In the genomic region with DNA sequence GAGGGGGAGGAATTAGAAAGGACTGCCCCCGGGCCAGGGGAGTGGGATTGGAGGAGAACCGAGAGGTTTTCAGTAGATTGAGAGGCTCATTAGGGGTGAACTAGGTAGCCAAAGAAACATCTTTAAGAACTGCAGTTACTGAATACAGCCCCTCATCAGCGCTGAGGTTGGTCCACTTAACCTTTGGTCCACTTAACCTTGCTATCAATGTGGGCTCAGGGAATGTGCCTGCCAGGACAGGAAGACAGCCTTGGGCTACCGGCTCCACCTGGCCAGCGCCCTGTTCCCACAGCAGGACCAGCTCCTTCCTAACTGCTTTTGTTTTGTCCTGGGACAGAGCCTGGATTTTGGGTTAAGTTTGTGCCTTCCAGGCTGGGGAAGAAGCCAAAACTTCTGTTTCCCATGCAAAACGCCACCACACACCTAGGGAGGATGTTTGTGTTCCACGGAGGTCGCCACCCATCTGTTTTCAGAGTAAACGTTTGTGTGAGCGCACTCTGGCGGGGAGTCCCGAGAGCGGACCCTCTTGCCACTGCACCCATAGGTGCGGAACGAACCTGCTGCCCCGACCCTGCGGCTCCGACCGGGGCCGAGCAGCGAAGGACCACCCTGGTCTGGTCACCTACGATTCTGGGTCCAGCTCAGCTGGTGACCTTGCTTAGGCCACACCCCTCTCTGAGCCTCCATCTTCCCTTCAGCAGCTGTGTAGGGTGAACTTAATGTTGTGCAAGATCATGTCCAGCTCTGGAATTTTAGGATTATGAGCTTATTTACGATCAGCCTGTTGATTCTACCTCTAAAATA, we compare ENCODE assay signal across 1 cellular context.
TF ChIP-seq lines count a peak whose summit lies in the region.

No MANE protein-coding gene starts in this region.

TF ChIP-seq in HepG2, 621 proteins besides CTCF, POLR2A, EP300 and RAD21 (continued from another document and continues in another):
- TF ChIP-seq, protein P1, sequence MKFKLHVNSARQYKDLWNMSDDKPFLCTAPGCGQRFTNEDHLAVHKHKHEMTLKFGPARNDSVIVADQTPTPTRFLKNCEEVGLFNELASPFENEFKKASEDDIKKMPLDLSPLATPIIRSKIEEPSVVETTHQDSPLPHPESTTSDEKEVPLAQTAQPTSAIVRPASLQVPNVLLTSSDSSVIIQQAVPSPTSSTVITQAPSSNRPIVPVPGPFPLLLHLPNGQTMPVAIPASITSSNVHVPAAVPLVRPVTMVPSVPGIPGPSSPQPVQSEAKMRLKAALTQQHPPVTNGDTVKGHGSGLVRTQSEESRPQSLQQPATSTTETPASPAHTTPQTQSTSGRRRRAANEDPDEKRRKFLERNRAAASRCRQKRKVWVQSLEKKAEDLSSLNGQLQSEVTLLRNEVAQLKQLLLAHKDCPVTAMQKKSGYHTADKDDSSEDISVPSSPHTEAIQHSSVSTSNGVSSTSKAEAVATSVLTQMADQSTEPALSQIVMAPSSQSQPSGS (CRISPR knock-in tag; IDR thresholded peaks at IDR 0.05): peak; percentile 30; the same call in 1 of the 2 replicates
- TF ChIP-seq, protein P2, sequence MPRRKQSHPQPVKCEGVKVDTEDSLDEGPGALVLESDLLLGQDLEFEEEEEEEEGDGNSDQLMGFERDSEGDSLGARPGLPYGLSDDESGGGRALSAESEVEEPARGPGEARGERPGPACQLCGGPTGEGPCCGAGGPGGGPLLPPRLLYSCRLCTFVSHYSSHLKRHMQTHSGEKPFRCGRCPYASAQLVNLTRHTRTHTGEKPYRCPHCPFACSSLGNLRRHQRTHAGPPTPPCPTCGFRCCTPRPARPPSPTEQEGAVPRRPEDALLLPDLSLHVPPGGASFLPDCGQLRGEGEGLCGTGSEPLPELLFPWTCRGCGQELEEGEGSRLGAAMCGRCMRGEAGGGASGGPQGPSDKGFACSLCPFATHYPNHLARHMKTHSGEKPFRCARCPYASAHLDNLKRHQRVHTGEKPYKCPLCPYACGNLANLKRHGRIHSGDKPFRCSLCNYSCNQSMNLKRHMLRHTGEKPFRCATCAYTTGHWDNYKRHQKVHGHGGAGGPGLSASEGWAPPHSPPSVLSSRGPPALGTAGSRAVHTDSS (CRISPR knock-in tag; conservative IDR thresholded peaks at IDR 0.05): no peak
- TF ChIP-seq ZBTB38 (CRISPR knock-in tag; IDR thresholded peaks at IDR 0.05) (peak; percentile 84), SETDB1 (CRISPR knock-in tag; IDR thresholded peaks at IDR 0.05; ENCODE audit: borderline replicate concordance) (no peak), MEIS1 (CRISPR knock-in tag; IDR thresholded peaks at IDR 0.05; ENCODE audit: borderline replicate concordance) (no peak), TCF7 (IDR thresholded peaks at IDR 0.05; ENCODE audit: low read depth) (no peak), ZNF17 (CRISPR knock-in tag; IDR thresholded peaks at IDR 0.05) (no peak), ZNF367 (CRISPR knock-in tag; IDR thresholded peaks at IDR 0.05; ENCODE audit: borderline replicate concordance) (no peak), EHMT2 (IDR thresholded peaks at IDR 0.05; ENCODE audit: borderline replicate concordance, low read depth, low read length) (no peak), ATRX (CRISPR knock-in tag; IDR thresholded peaks at IDR 0.05; ENCODE audit: borderline replicate concordance) (no peak), KDM1A (CRISPR knock-in tag; IDR thresholded peaks at IDR 0.05) (no peak), TBX3 (IDR thresholded peaks at IDR 0.05; ENCODE audit: borderline replicate concordance) (no peak), CBX5 (CRISPR knock-in tag; IDR thresholded peaks at IDR 0.05; ENCODE audit: borderline replicate concordance) (peak; percentile 73), ZNF546 (CRISPR knock-in tag; conservative IDR thresholded peaks at IDR 0.05) (no peak), ARNTL (CRISPR knock-in tag; IDR thresholded peaks at IDR 0.05) (no peak), CHCHD3 (CRISPR knock-in tag; IDR thresholded peaks at IDR 0.05) (no peak), SIX4 (CRISPR knock-in tag; IDR thresholded peaks at IDR 0.05) (0 out of 2 replicates have a peak, but pooled peaks have one; percentile 15), FOSL2 (CRISPR knock-in tag; IDR thresholded peaks at IDR 0.05) (no peak), REPIN1 (CRISPR knock-in tag; IDR thresholded peaks at IDR 0.05; ENCODE audit: borderline replicate concordance, low read depth) (peak; percentile 77), ZNF263 (CRISPR knock-in tag; IDR thresholded peaks at IDR 0.05) (0 out of 2 replicates have a peak, but pooled peaks have one; percentile 28), TARDBP (CRISPR knock-in tag; IDR thresholded peaks at IDR 0.05) (peak; percentile 68; the same call in 1 of the 2 replicates), SALL2 (CRISPR knock-in tag; IDR thresholded peaks at IDR 0.05) (peak; percentile 66; the same call in 1 of the 2 replicates), TMF1 (CRISPR knock-in tag; IDR thresholded peaks at IDR 0.05; ENCODE audit: low read depth) (no peak), ELF4 (CRISPR knock-in tag; IDR thresholded peaks at IDR 0.05; ENCODE audit: borderline replicate concordance) (no peak), GABPB1 (CRISPR knock-in tag; IDR thresholded peaks at IDR 0.05) (peak; percentile 90), ZNF552 (CRISPR knock-in tag; IDR thresholded peaks at IDR 0.05; ENCODE audit: borderline replicate concordance) (no peak), PTBP1 (IDR thresholded peaks at IDR 0.05; ENCODE audit: low read depth, low read length, poor library complexity, severe bottlenecking) (no peak), ZNF224 (CRISPR knock-in tag; IDR thresholded peaks at IDR 0.05) (no peak; the same call in none of the 2 replicates), MYC (CRISPR knock-in tag; IDR thresholded peaks at IDR 0.05; ENCODE audit: borderline replicate concordance) (0 out of 2 replicates have a peak, but pooled peaks have one; percentile 40)
- TF ChIP-seq, protein P3, sequence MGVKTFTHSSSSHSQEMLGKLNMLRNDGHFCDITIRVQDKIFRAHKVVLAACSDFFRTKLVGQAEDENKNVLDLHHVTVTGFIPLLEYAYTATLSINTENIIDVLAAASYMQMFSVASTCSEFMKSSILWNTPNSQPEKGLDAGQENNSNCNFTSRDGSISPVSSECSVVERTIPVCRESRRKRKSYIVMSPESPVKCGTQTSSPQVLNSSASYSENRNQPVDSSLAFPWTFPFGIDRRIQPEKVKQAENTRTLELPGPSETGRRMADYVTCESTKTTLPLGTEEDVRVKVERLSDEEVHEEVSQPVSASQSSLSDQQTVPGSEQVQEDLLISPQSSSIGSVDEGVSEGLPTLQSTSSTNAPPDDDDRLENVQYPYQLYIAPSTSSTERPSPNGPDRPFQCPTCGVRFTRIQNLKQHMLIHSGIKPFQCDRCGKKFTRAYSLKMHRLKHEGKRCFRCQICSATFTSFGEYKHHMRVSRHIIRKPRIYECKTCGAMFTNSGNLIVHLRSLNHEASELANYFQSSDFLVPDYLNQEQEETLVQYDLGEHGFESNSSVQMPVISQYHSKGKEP (CRISPR knock-in tag; IDR thresholded peaks at IDR 0.05): no peak
- TF ChIP-seq, protein P4, sequence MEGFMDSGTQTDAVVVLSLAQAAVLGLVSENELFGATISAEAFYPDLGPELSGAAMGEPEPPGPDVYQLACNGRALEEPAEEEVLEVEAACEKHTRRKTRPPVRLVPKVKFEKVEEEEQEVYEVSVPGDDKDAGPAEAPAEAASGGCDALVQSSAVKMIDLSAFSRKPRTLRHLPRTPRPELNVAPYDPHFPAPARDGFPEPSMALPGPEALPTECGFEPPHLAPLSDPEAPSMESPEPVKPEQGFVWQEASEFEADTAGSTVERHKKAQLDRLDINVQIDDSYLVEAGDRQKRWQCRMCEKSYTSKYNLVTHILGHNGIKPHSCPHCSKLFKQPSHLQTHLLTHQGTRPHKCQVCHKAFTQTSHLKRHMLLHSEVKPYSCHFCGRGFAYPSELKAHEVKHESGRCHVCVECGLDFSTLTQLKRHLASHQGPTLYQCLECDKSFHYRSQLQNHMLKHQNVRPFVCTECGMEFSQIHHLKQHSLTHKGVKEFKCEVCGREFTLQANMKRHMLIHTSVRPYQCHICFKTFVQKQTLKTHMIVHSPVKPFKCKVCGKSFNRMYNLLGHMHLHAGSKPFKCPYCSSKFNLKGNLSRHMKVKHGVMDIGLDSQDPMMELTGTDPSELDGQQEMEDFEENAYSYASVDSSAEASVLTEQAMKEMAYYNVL (CRISPR knock-in tag; IDR thresholded peaks at IDR 0.05; ENCODE audit: borderline replicate concordance): peak; percentile 35; the same call in 1 of the 2 replicates
- TF ChIP-seq, protein P5, sequence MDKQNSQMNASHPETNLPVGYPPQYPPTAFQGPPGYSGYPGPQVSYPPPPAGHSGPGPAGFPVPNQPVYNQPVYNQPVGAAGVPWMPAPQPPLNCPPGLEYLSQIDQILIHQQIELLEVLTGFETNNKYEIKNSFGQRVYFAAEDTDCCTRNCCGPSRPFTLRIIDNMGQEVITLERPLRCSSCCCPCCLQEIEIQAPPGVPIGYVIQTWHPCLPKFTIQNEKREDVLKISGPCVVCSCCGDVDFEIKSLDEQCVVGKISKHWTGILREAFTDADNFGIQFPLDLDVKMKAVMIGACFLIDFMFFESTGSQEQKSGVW (CRISPR knock-in tag; IDR thresholded peaks at IDR 0.05; ENCODE audit: borderline replicate concordance): no peak
- TF ChIP-seq, protein P6, sequence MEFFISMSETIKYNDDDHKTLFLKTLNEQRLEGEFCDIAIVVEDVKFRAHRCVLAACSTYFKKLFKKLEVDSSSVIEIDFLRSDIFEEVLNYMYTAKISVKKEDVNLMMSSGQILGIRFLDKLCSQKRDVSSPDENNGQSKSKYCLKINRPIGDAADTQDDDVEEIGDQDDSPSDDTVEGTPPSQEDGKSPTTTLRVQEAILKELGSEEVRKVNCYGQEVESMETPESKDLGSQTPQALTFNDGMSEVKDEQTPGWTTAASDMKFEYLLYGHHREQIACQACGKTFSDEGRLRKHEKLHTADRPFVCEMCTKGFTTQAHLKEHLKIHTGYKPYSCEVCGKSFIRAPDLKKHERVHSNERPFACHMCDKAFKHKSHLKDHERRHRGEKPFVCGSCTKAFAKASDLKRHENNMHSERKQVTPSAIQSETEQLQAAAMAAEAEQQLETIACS (CRISPR knock-in tag; IDR thresholded peaks at IDR 0.05): no peak; the same call in 1 of the 2 replicates
- TF ChIP-seq, protein P7, sequence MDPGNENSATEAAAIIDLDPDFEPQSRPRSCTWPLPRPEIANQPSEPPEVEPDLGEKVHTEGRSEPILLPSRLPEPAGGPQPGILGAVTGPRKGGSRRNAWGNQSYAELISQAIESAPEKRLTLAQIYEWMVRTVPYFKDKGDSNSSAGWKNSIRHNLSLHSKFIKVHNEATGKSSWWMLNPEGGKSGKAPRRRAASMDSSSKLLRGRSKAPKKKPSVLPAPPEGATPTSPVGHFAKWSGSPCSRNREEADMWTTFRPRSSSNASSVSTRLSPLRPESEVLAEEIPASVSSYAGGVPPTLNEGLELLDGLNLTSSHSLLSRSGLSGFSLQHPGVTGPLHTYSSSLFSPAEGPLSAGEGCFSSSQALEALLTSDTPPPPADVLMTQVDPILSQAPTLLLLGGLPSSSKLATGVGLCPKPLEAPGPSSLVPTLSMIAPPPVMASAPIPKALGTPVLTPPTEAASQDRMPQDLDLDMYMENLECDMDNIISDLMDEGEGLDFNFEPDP (CRISPR knock-in tag; conservative IDR thresholded peaks at IDR 0.05): 0 out of 2 replicates have a peak, but pooled peaks have one; percentile 40
- TF ChIP-seq, protein P8, sequence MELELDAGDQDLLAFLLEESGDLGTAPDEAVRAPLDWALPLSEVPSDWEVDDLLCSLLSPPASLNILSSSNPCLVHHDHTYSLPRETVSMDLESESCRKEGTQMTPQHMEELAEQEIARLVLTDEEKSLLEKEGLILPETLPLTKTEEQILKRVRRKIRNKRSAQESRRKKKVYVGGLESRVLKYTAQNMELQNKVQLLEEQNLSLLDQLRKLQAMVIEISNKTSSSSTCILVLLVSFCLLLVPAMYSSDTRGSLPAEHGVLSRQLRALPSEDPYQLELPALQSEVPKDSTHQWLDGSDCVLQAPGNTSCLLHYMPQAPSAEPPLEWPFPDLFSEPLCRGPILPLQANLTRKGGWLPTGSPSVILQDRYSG (CRISPR knock-in tag; IDR thresholded peaks at IDR 0.05): peak; percentile 56; the same call in 1 of the 2 replicates
- TF ChIP-seq, protein P9, sequence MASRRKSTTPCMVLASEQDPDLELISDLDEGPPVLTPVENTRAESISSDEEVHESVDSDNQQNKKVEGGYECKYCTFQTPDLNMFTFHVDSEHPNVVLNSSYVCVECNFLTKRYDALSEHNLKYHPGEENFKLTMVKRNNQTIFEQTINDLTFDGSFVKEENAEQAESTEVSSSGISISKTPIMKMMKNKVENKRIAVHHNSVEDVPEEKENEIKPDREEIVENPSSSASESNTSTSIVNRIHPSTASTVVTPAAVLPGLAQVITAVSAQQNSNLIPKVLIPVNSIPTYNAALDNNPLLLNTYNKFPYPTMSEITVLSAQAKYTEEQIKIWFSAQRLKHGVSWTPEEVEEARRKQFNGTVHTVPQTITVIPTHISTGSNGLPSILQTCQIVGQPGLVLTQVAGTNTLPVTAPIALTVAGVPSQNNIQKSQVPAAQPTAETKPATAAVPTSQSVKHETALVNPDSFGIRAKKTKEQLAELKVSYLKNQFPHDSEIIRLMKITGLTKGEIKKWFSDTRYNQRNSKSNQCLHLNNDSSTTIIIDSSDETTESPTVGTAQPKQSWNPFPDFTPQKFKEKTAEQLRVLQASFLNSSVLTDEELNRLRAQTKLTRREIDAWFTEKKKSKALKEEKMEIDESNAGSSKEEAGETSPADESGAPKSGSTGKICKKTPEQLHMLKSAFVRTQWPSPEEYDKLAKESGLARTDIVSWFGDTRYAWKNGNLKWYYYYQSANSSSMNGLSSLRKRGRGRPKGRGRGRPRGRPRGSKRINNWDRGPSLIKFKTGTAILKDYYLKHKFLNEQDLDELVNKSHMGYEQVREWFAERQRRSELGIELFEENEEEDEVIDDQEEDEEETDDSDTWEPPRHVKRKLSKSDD (CRISPR knock-in tag; IDR thresholded peaks at IDR 0.05; ENCODE audit: low read depth): 0 out of 2 replicates have a peak, but pooled peaks have one; percentile 64
- TF ChIP-seq, protein P10, sequence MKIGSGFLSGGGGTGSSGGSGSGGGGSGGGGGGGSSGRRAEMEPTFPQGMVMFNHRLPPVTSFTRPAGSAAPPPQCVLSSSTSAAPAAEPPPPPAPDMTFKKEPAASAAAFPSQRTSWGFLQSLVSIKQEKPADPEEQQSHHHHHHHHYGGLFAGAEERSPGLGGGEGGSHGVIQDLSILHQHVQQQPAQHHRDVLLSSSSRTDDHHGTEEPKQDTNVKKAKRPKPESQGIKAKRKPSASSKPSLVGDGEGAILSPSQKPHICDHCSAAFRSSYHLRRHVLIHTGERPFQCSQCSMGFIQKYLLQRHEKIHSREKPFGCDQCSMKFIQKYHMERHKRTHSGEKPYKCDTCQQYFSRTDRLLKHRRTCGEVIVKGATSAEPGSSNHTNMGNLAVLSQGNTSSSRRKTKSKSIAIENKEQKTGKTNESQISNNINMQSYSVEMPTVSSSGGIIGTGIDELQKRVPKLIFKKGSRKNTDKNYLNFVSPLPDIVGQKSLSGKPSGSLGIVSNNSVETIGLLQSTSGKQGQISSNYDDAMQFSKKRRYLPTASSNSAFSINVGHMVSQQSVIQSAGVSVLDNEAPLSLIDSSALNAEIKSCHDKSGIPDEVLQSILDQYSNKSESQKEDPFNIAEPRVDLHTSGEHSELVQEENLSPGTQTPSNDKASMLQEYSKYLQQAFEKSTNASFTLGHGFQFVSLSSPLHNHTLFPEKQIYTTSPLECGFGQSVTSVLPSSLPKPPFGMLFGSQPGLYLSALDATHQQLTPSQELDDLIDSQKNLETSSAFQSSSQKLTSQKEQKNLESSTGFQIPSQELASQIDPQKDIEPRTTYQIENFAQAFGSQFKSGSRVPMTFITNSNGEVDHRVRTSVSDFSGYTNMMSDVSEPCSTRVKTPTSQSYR (CRISPR knock-in tag; IDR thresholded peaks at IDR 0.05; ENCODE audit: borderline replicate concordance): no peak
